Comparison of ENCODE assay signal across 1 cellular context in the genomic region with DNA sequence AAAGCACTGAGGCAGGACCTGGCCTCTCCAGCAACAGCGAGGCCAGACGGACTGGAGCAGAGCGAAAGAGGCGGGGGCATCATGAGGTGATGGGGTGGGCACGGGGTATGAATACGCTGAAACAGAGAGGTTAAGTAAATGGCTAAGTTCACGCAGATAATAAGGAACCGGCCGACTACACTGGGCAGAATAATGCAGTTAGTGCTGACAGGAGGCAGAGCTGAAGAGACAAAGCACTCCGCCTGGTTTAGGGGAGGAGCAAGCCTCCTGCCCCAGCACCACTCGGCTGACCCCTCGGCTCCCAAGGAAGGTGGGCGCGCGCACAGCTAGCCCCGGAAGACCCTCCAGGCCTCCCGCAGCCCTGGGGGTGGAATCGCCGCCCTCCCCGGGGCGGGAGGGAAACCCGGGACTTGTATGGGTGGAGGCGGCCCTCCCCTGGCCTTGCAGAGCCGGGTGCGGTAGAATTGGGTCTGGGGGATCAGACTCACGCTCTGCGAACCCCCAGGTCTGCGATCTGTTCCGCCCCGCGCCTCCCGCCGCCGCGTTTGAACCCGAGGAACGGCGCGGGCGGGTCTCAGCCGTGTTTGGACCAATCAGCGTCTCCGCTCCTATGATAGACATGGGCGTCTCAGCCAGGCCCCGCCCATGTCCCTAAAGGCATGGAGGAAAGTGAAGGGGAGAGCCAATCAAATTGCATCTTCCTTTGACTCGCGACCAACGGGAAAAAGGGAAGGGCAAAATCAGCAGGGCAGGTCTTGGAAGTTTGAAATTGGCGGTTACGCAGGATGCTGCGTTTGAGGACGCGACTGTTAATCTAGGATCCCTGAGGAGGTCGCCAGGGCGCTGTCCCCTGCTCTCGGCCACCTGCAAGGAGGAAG.
TF ChIP-seq lines count a peak whose summit lies in the region.

A gene with protein sequence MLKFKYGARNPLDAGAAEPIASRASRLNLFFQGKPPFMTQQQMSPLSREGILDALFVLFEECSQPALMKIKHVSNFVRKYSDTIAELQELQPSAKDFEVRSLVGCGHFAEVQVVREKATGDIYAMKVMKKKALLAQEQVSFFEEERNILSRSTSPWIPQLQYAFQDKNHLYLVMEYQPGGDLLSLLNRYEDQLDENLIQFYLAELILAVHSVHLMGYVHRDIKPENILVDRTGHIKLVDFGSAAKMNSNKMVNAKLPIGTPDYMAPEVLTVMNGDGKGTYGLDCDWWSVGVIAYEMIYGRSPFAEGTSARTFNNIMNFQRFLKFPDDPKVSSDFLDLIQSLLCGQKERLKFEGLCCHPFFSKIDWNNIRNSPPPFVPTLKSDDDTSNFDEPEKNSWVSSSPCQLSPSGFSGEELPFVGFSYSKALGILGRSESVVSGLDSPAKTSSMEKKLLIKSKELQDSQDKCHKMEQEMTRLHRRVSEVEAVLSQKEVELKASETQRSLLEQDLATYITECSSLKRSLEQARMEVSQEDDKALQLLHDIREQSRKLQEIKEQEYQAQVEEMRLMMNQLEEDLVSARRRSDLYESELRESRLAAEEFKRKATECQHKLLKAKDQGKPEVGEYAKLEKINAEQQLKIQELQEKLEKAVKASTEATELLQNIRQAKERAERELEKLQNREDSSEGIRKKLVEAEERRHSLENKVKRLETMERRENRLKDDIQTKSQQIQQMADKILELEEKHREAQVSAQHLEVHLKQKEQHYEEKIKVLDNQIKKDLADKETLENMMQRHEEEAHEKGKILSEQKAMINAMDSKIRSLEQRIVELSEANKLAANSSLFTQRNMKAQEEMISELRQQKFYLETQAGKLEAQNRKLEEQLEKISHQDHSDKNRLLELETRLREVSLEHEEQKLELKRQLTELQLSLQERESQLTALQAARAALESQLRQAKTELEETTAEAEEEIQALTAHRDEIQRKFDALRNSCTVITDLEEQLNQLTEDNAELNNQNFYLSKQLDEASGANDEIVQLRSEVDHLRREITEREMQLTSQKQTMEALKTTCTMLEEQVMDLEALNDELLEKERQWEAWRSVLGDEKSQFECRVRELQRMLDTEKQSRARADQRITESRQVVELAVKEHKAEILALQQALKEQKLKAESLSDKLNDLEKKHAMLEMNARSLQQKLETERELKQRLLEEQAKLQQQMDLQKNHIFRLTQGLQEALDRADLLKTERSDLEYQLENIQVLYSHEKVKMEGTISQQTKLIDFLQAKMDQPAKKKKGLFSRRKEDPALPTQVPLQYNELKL (N-terminal part only) (minus strand): TSS at position 560 of the 878 bp plus-strand sequence. CDS start 1,152 bp downstream, outside the sequence.

TF ChIP-seq in HepG2, 621 proteins besides CTCF, POLR2A, EP300 and RAD21 (continued from another document):
- TF ChIP-seq, protein P1, sequence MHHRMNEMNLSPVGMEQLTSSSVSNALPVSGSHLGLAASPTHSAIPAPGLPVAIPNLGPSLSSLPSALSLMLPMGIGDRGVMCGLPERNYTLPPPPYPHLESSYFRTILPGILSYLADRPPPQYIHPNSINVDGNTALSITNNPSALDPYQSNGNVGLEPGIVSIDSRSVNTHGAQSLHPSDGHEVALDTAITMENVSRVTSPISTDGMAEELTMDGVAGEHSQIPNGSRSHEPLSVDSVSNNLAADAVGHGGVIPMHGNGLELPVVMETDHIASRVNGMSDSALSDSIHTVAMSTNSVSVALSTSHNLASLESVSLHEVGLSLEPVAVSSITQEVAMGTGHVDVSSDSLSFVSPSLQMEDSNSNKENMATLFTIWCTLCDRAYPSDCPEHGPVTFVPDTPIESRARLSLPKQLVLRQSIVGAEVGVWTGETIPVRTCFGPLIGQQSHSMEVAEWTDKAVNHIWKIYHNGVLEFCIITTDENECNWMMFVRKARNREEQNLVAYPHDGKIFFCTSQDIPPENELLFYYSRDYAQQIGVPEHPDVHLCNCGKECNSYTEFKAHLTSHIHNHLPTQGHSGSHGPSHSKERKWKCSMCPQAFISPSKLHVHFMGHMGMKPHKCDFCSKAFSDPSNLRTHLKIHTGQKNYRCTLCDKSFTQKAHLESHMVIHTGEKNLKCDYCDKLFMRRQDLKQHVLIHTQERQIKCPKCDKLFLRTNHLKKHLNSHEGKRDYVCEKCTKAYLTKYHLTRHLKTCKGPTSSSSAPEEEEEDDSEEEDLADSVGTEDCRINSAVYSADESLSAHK (CRISPR knock-in tag; IDR thresholded peaks at IDR 0.05; ENCODE audit: borderline replicate concordance), result no peak
- TF ChIP-seq RBFOX2 (IDR thresholded peaks at IDR 0.05; ENCODE audit: low read depth, low read length) (peak; percentile 68), KLF6 (CRISPR knock-in tag; IDR thresholded peaks at IDR 0.05) (no peak), FOSL2 (CRISPR knock-in tag; IDR thresholded peaks at IDR 0.05) (no peak), ATF1 (CRISPR knock-in tag; IDR thresholded peaks at IDR 0.05) (peak; percentile 70), ZNF558 (CRISPR knock-in tag; IDR thresholded peaks at IDR 0.05; ENCODE audit: borderline replicate concordance) (peak; percentile 48; the same call in 1 of the 2 replicates), KMT2A (CRISPR knock-in tag; IDR thresholded peaks at IDR 0.05) (peak; percentile 59; the same call in 1 of the 2 replicates), ZNF720 (CRISPR knock-in tag; IDR thresholded peaks at IDR 0.05) (no peak), HMGA1 (CRISPR knock-in tag; conservative IDR thresholded peaks at IDR 0.05) (no peak), ZNF883 (CRISPR knock-in tag; IDR thresholded peaks at IDR 0.05; ENCODE audit: not compliant biosample characterization) (no peak), AGO1 (IDR thresholded peaks at IDR 0.05; ENCODE audit: low read depth, low read length, poor library complexity, severe bottlenecking) (no peak), BATF2 (CRISPR knock-in tag; IDR thresholded peaks at IDR 0.05) (no peak), SKI (IDR thresholded peaks at IDR 0.05; ENCODE audit: partially characterized antibody) (no peak), SP140L (CRISPR knock-in tag; IDR thresholded peaks at IDR 0.05; ENCODE audit: borderline replicate concordance) (no peak), KAT2B (IDR thresholded peaks at IDR 0.05; ENCODE audit: borderline replicate concordance, low read depth, low read length) (no peak), ZNF644 (CRISPR knock-in tag; IDR thresholded peaks at IDR 0.05; ENCODE audit: low read depth) (no peak), GPBP1L1 (CRISPR knock-in tag; IDR thresholded peaks at IDR 0.05) (no peak), NR2F1 (CRISPR knock-in tag; IDR thresholded peaks at IDR 0.05) (no peak), ZBTB38 (CRISPR knock-in tag; IDR thresholded peaks at IDR 0.05) (no peak), BRF2 (CRISPR knock-in tag; IDR thresholded peaks at IDR 0.05) (0 out of 2 replicates have a peak, but pooled peaks have one; percentile 72), ZNF710 (CRISPR knock-in tag; IDR thresholded peaks at IDR 0.05; ENCODE audit: borderline replicate concordance) (no peak), ZNF263 (CRISPR knock-in tag; IDR thresholded peaks at IDR 0.05) (no peak), ZNF724P (CRISPR knock-in tag; IDR thresholded peaks at IDR 0.05; ENCODE audit: borderline replicate concordance) (no peak)
- TF ChIP-seq, protein P2, sequence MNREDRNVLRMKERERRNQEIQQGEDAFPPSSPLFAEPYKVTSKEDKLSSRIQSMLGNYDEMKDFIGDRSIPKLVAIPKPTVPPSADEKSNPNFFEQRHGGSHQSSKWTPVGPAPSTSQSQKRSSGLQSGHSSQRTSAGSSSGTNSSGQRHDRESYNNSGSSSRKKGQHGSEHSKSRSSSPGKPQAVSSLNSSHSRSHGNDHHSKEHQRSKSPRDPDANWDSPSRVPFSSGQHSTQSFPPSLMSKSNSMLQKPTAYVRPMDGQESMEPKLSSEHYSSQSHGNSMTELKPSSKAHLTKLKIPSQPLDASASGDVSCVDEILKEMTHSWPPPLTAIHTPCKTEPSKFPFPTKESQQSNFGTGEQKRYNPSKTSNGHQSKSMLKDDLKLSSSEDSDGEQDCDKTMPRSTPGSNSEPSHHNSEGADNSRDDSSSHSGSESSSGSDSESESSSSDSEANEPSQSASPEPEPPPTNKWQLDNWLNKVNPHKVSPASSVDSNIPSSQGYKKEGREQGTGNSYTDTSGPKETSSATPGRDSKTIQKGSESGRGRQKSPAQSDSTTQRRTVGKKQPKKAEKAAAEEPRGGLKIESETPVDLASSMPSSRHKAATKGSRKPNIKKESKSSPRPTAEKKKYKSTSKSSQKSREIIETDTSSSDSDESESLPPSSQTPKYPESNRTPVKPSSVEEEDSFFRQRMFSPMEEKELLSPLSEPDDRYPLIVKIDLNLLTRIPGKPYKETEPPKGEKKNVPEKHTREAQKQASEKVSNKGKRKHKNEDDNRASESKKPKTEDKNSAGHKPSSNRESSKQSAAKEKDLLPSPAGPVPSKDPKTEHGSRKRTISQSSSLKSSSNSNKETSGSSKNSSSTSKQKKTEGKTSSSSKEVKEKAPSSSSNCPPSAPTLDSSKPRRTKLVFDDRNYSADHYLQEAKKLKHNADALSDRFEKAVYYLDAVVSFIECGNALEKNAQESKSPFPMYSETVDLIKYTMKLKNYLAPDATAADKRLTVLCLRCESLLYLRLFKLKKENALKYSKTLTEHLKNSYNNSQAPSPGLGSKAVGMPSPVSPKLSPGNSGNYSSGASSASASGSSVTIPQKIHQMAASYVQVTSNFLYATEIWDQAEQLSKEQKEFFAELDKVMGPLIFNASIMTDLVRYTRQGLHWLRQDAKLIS (CRISPR knock-in tag; IDR thresholded peaks at IDR 0.05), result no peak
- TF ChIP-seq, protein P3, sequence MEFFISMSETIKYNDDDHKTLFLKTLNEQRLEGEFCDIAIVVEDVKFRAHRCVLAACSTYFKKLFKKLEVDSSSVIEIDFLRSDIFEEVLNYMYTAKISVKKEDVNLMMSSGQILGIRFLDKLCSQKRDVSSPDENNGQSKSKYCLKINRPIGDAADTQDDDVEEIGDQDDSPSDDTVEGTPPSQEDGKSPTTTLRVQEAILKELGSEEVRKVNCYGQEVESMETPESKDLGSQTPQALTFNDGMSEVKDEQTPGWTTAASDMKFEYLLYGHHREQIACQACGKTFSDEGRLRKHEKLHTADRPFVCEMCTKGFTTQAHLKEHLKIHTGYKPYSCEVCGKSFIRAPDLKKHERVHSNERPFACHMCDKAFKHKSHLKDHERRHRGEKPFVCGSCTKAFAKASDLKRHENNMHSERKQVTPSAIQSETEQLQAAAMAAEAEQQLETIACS (CRISPR knock-in tag; IDR thresholded peaks at IDR 0.05), result no peak
